Comparison of ENCODE assay signal across 9 cellular contexts in the genomic region with DNA sequence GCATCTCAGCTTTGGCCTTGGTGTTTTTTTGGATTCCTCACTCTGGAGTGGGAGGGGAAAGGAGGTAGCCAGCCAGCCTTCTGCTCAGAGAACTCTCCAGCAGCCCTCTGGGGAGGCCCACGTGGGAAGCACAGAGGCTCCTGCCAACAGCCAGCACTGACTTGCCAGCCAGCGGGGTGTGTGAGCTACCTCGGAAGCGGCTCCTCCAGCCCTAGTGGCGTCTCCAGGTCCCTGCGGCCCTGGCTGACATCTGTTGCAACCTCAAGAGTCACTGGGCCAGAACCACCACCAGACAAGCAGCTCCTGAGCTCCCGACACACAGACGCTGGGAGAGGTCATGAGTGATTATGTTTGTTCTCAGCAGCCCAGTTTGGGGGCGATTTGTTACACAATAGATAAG.
DNase-seq lines count a peak whose midpoint lies in the region; ATAC-seq, FAIRE-seq and TF ChIP-seq lines count a peak whose summit lies in the region.
"Had no signal": no experiment of that assay in that cellular context is flagged by ENCODE, and none has a peak within 500 bp of the region (broad histone marks: within the 10 kb centered on the region; RNA-seq: fewer than 3 reads in every experiment).

No MANE protein-coding gene starts in this region.

- no peak overlapping the region for H3K27ac Mint-ChIP-seq in activated naive CD4-positive, alpha-beta T cell treated with anti-CD3 and anti-CD28 coated beads for 36 hours
- no peak overlapping the region for H3K27ac Mint-ChIP-seq in activated T-helper 17 cell treated with anti-CD3 and anti-CD28 coated beads, Interleukin-2, amount 50 U/mL, for 72 hours
- H3K27ac Mint-ChIP-seq: naive B cell had no signal

- intact Hi-C loops in activated naive CD4-positive, alpha-beta T cell treated with anti-CD3 and anti-CD28 coated beads for 36 hours (cut with micrococcal nuclease): no loop called here

- FAIRE-seq in GM12891 (lab: Jason Lieb, UNC): no peak

- H3K27me3 Mint-ChIP-seq in activated naive CD4-positive, alpha-beta T cell treated with anti-CD3 and anti-CD28 coated beads for 36 hours (ENCODE audit: low read depth): no peaks in the 10 kb centered on the region
- peaks cover 4% of the 10 kb centered on the region for H3K27me3 Mint-ChIP-seq in activated T-helper 17 cell treated with anti-CD3 and anti-CD28 coated beads, Interleukin-2, amount 50 U/mL, for 72 hours
- H3K27me3 Mint-ChIP-seq: naive B cell had no signal

- H3K4me3 ChIP-seq in fibroblast of pulmonary artery (replicated peaks; ENCODE audit: low read depth, low read length): no peak overlapping the region

- H3K4me3 Mint-ChIP-seq in activated naive CD4-positive, alpha-beta T cell treated with anti-CD3 and anti-CD28 coated beads for 36 hours: no peak overlapping the region
- H3K4me3 Mint-ChIP-seq in activated T-helper 17 cell treated with anti-CD3 and anti-CD28 coated beads, Interleukin-2, amount 50 U/mL, for 72 hours: no peak overlapping the region
- H3K4me3 Mint-ChIP-seq: naive B cell had no signal

- H3K9me3 Mint-ChIP-seq in activated naive CD4-positive, alpha-beta T cell treated with anti-CD3 and anti-CD28 coated beads for 36 hours: peaks cover 4% of the 10 kb centered on the region
- H3K9me3 Mint-ChIP-seq in activated T-helper 17 cell treated with anti-CD3 and anti-CD28 coated beads, Interleukin-2, amount 50 U/mL, for 72 hours: peaks cover 3% of the 10 kb centered on the region

- TF ChIP-seq CTCF in fibroblast of pulmonary artery (IDR thresholded peaks at IDR 0.05; ENCODE audit: low read length, missing control alignments): peak; percentile 22
- TF ChIP-seq CTCF in omental fat pad (IDR thresholded peaks at IDR 0.05): no peak

- no peaks in the 10 kb centered on the region for H3K4me1 Mint-ChIP-seq in activated naive CD4-positive, alpha-beta T cell treated with anti-CD3 and anti-CD28 coated beads for 36 hours (ENCODE audit: low read depth)
- H3K4me1 Mint-ChIP-seq in activated T-helper 17 cell treated with anti-CD3 and anti-CD28 coated beads, Interleukin-2, amount 50 U/mL, for 72 hours: no peaks in the 10 kb centered on the region
- H3K4me1 Mint-ChIP-seq: naive B cell had no signal

- ATAC-seq in omental fat pad (ENCODE audit: low FRiP score) (peak; percentile 84), GM18505 (IDR thresholded peaks at IDR 0.05; ENCODE audit: unreplicated experiment) (no peak)
- no peak for ATAC-seq in activated T-helper 17 cell treated with anti-CD3 and anti-CD28 coated beads, Interleukin-2, amount 50 U/mL, for 72 hours (replicated peaks)

- H3K36me3 Mint-ChIP-seq in activated naive CD4-positive, alpha-beta T cell treated with anti-CD3 and anti-CD28 coated beads for 36 hours (ENCODE audit: low read depth): no peaks in the 10 kb centered on the region
- H3K36me3 Mint-ChIP-seq in activated T-helper 17 cell treated with anti-CD3 and anti-CD28 coated beads, Interleukin-2, amount 50 U/mL, for 72 hours (ENCODE audit: low read depth): no peaks in the 10 kb centered on the region
- H3K36me3 Mint-ChIP-seq: naive B cell had no signal

- peak; percentile 76 for DNase-seq in D341Med (ENCODE audit: low spot score)
- peak; percentile 88 for DNase-seq in NCI-H2171 (lab: John Stamatoyannopoulos, UW)
- peak; percentile 71 for DNase-seq in fibroblast of pulmonary artery (ENCODE audit: low read depth)
- peak; percentile 25 for DNase-seq in omental fat pad (ENCODE audit: low spot score)
- no peak for DNase-seq in activated naive CD4-positive, alpha-beta T cell treated with anti-CD3 and anti-CD28 coated beads for 36 hours
- DNase-seq in GM12891 (ENCODE audit: insufficient read length, low spot score): no peak
- DNase-seq: naive B cell had no signal

- TF ChIP-seq POLR2A in GM18505 (IDR thresholded peaks at IDR 0.05; ENCODE audit: borderline replicate concordance, extremely low read depth, insufficient read depth, insufficient read length) (no peak), GM12891 (IDR thresholded peaks at IDR 0.05; ENCODE audit: low read depth, low read length) (no peak)

- CTCF ChIA-PET in activated naive CD4-positive, alpha-beta T cell treated with anti-CD3 and anti-CD28 coated beads for 36 hours (lab: Charles Lee): interaction anchor here (0.6 kb wide), 1 partner anchor 1066 kb away, joined by 3 read pairs; no protein-coding TSS in a partner anchor

TF ChIP-seq in GM12891, 5 proteins besides CTCF, POLR2A, EP300 and RAD21:
- TF ChIP-seq SPI1 (IDR thresholded peaks at IDR 0.05; ENCODE audit: low read depth, low read length): no peak
- no peak for TF ChIP-seq POU2F2 (IDR thresholded peaks at IDR 0.05; ENCODE audit: low read depth, low read length)
- no peak for TF ChIP-seq PAX5 (IDR thresholded peaks at IDR 0.05; ENCODE audit: insufficient read depth, low read length, severe bottlenecking)
- no peak for TF ChIP-seq POLR2AphosphoS5 (IDR thresholded peaks at IDR 0.05; ENCODE audit: low read depth, low read length)
- TF ChIP-seq TAF1 (IDR thresholded peaks at IDR 0.05; ENCODE audit: low read depth, low read length): no peak

Comparison
In these comparisons a context has a peak if more than half of its experiments do, and no peak if none do; other contexts are left out.
1. DNase-seq: peak in D341Med (single experiment), NCI-H2171 (single experiment), fibroblast of pulmonary artery (single experiment) and omental fat pad (single experiment); none in activated naive CD4-positive, alpha-beta T cell treated with anti-CD3 and anti-CD28 coated beads for 36 hours (single experiment) and GM12891 (single experiment).